ENCODE assay signal across 14 cellular contexts in the genomic region with DNA sequence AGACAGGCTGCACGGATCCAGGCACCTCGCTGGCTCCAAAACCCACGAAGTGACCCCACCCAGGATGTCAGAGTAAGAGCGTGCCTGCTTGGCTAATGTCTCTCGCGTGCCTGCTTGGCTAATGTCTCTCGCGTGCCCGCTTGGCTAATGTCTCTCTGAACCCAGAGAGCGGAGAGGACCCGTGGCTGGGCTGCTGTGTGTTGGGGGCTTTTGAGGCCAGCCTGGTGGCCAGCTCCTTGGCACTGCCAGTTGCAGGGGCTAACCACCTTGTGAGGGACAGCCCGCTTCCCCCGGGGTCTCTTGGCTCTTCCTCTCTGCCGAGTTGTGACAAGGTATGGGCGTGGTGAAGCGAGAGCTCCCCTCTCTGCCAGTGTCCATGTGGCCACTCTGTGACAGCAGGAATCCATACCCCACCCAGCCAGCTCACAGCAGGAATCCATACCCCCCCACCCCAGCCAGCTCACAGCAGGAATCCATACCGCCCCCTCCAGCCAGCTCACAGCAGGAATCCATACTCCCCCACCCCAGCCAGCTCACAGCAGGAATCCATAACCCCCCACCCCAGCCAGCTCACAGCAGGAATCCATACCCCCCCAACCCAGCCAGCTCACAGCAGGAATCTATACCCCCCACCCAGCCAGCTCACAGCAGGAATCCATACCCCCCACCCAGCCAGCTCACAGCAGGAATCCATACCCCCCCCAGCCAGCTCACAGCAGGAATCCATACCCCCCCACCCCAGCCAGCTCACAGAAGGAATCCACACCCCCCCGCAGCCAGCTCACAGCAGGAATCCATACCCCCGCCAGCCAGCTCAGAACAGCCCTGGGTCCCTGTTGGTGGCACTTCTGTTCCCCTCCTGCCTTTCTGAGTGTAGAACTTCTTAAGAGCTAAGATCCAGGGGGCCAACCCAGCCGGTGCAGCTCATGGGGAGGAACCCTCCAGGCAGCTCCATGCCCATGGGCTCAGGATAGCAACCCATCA. TPM values are rescaled to one million over a fixed set of nuclear protein-coding genes. Genes with fewer than 3 reads are reported as not detected.
A peak's percentile ranks its signal among the peaks of the same experiment; 100 is the strongest.
DNase-seq lines count a peak whose midpoint lies in the region; ATAC-seq and TF ChIP-seq lines count a peak whose summit lies in the region.
"Had no signal": no experiment of that assay in that cellular context is flagged by ENCODE, and none has a peak within 500 bp of the region (broad histone marks: within the 10 kb centered on the region; RNA-seq: fewer than 3 reads in every experiment).

No MANE protein-coding gene starts in this region.

- H3K9me3 ChIP-seq in right atrium auricular region (peaks cover 0 to 7% of the 10 kb centered on the region in 2 donors), mesenchymal stem cell (ENCODE audit: control insufficient read depth, low read length) (peaks cover 11% of the 10 kb centered on the region)

- POLR2A ChIA-PET in HEK293T (lab: Yijun Ruan, JAX), result interaction anchor here (1.0 kb wide), 1 partner anchor 10 kb away, joined by 4 read pairs; no protein-coding TSS in a partner anchor

- no peak overlapping the region for H2BK15ac ChIP-seq in mesenchymal stem cell (ENCODE audit: low read depth, poor library complexity, severe bottlenecking)

- ATAC-seq in Right ventricle myocardium inferior (no peak), HG02970 (IDR thresholded peaks at IDR 0.05; ENCODE audit: low FRiP score, unreplicated experiment) (no peak)
- ATAC-seq: gastroesophageal sphincter had no signal

- no peaks in the 10 kb centered on the region for H3K27me3 ChIP-seq in right atrium auricular region
- H3K27me3 ChIP-seq in mesenchymal stem cell (ENCODE audit: control insufficient read depth in 1 of 2, insufficient read depth in 1 of 2, low read length in 2 of 2), result no peaks in the 10 kb centered on the region
- H3K27me3 ChIP-seq: gastroesophageal sphincter had no signal

- H3K27ac ChIP-seq in right atrium auricular region (no peak overlapping the region), mesenchymal stem cell (ENCODE audit: low read length, poor library complexity, severe bottlenecking) (no peak overlapping the region)
- H3K27ac ChIP-seq: 22Rv1, gastroesophageal sphincter had no signal

- H2BK12ac ChIP-seq in mesenchymal stem cell (ENCODE audit: low read length in 2 of 2), result peak overlapping the region in 1 of 2 experiments; percentile 26

- no peak overlapping the region for H2BK5ac ChIP-seq in mesenchymal stem cell (ENCODE audit: low read depth, low read length, poor library complexity, severe bottlenecking)

- H3K4me2 ChIP-seq in mesenchymal stem cell (ENCODE audit: low read length, poor library complexity, severe bottlenecking), result no peak overlapping the region

- intact Hi-C loops in Right ventricle myocardium inferior (cut with DNase I), result no loop called here

- H3K4me3 ChIP-seq in right atrium auricular region (no peak overlapping the region), fibroblast of mammary gland (ENCODE audit: control insufficient read depth, low read depth, low read length) (no peak overlapping the region), mesenchymal stem cell (ENCODE audit: insufficient read depth in 1 of 2, low read depth in 1 of 2, low read length in 2 of 2) (no peak overlapping the region)
- H3K4me3 ChIP-seq: gastroesophageal sphincter had no signal

- no peak overlapping the region for H2AK5ac ChIP-seq in mesenchymal stem cell (ENCODE audit: low read length, severe bottlenecking)

- H3K4me1 ChIP-seq in right atrium auricular region (peaks cover 0 to 26% of the 10 kb centered on the region in 2 donors), mesenchymal stem cell (ENCODE audit: control insufficient read depth, insufficient read depth, low read depth, low read length) (peaks cover 25% of the 10 kb centered on the region)

- H3K18ac ChIP-seq in mesenchymal stem cell (ENCODE audit: low read depth in 1 of 2, low read length in 2 of 2), result peak overlapping the region; percentile 48 to 55

- H4K91ac ChIP-seq in mesenchymal stem cell (ENCODE audit: low read length), result peak overlapping the region; percentile 70

- WGBS in mesenchymal stem cell, result 85% methylated on average over 20 of the region's 20 CpGs

- H3K9ac ChIP-seq in mesenchymal stem cell (ENCODE audit: low read length), result no peak overlapping the region

- peak overlapping the region in 1 of 2 experiments; percentile 29 for H3K4ac ChIP-seq in mesenchymal stem cell (ENCODE audit: low read depth in 1 of 2, low read length in 2 of 2)

- DNase-seq in Right ventricle myocardium inferior (ENCODE audit: missing footprints) (peak; percentile 58), right atrium auricular region (ENCODE audit: low spot score) (no peak), fibroblast of mammary gland (ENCODE audit: low read depth) (peak; percentile 10), mesenchymal stem cell (no peak), HEK293T (ENCODE audit: extremely low spot score) (no peak), NCI-H2107 treated with DMSO at 0.1 percent for 48 hours (lab: John Stamatoyannopoulos, UW; ENCODE audit: unreplicated experiment) (no peak)
- DNase-seq in activated effector memory CD4-positive, alpha-beta T cell treated with anti-CD3 and anti-CD28 coated beads, Interleukin-2, amount 50 U/mL, for 16 hours, result no peak
- DNase-seq: activated naive CD8-positive, alpha-beta T cell treated with anti-CD3 and anti-CD28 coated beads, Interleukin-2, amount 10 ng/mL, durations not matched to agents 7 days and 5 days; Calu3; cerebellar nuclear complex; NCI-H2107 had no signal

- H2AFZ ChIP-seq in mesenchymal stem cell (ENCODE audit: low read depth, low read length), result no peak overlapping the region

- H3K14ac ChIP-seq in mesenchymal stem cell (ENCODE audit: low read length in 2 of 2), result no peak overlapping the region

- no peak overlapping the region for H2BK120ac ChIP-seq in mesenchymal stem cell (ENCODE audit: low read depth, low read length)

- TF ChIP-seq CTCF in right atrium auricular region (IDR thresholded peaks at IDR 0.05) (no peak), fibroblast of mammary gland (conservative IDR thresholded peaks at IDR 0.05; ENCODE audit: control insufficient read depth, insufficient read depth, low read depth, low read length) (no peak)

- H4K8ac ChIP-seq in mesenchymal stem cell (ENCODE audit: low read length), result no peak overlapping the region

- CTCF ChIA-PET in HEK293T (lab: Yijun Ruan, JAX), result no interaction called here

- H3K36me3 ChIP-seq in right atrium auricular region (no peaks in the 10 kb centered on the region), mesenchymal stem cell (ENCODE audit: control insufficient read depth in 1 of 2, insufficient read depth in 2 of 2, low read depth in 1 of 2, low read length in 2 of 2) (no peaks in the 10 kb centered on the region)
- H3K36me3 ChIP-seq: gastroesophageal sphincter had no signal

- H3K23ac ChIP-seq in mesenchymal stem cell (ENCODE audit: low read length in 2 of 2), result no peak overlapping the region

- H3K79me1 ChIP-seq in mesenchymal stem cell (replicated peaks; ENCODE audit: low read length, poor library complexity, severe bottlenecking), result no peaks in the 10 kb centered on the region

TF ChIP-seq in HEK293T, 16 proteins besides CTCF, POLR2A, EP300 and RAD21:
- TF ChIP-seq HDGF (IDR thresholded peaks at IDR 0.05; ENCODE audit: borderline replicate concordance) (no peak), BHLHE40 (IDR thresholded peaks at IDR 0.05; ENCODE audit: borderline replicate concordance) (no peak), LEF1 (IDR thresholded peaks at IDR 0.05; ENCODE audit: borderline replicate concordance) (no peak), SP1 (IDR thresholded peaks at IDR 0.05) (no peak), TARDBP (IDR thresholded peaks at IDR 0.05) (no peak), ELF4 (IDR thresholded peaks at IDR 0.05) (no peak)

RNA-seq across cellular contexts. Expression of a gene that starts 8.5 kb away (rescaled TPM):
- 91.1 TPM for total RNA-seq in Right ventricle myocardium inferior
- 10 to 100 TPM; 34.5 to 50.8 TPM for total RNA-seq in right atrium auricular region
- polyA plus RNA-seq in mesenchymal stem cell (2013, experiment 1 of 2), result 37.8 TPM
- 38.3 TPM for polyA plus RNA-seq in mesenchymal stem cell (2013, experiment 2 of 2)

Comparison
In these comparisons a context has a peak if more than half of its experiments do, and no peak if none do; other contexts are left out.
1. DNase-seq: peak in Right ventricle myocardium inferior (single experiment) and fibroblast of mammary gland (single experiment); none in right atrium auricular region (single experiment), mesenchymal stem cell (single experiment), activated effector memory CD4-positive, alpha-beta T cell treated with anti-CD3 and anti-CD28 coated beads, Interleukin-2, amount 50 U/mL, for 16 hours (single experiment), HEK293T (single experiment) and NCI-H2107 treated with DMSO at 0.1 percent for 48 hours (single experiment).